8 cellular contexts compared by ENCODE assay signal in genomic region chr13:21296991-21297390, GRCh38.
A peak's percentile ranks its signal among the peaks of the same experiment; 100 is the strongest.
DNase-seq lines count a peak whose midpoint lies in the region; ATAC-seq and TF ChIP-seq lines count a peak whose summit lies in the region.
"Not testable (repeated sequence)": the region's sequence is repeated elsewhere in the genome, so short reads cannot be mapped to it uniquely, and the experiment has no call there.

No MANE protein-coding gene starts in this region.

- intact Hi-C loops in heart right ventricle (cut with DNase I) (loop anchor here (1.0 to 10.0 kb wide), 9 partner anchors 122 to 352 kb away; partner anchors contain the start of genes ZDHHC20 (in 3 of the 10), MRPL57 (in 1 of the 10) and SKA3 (in 1 of the 10)), thyroid gland (cut with DNase I) (loop anchor here (5.0 to 10.0 kb wide), 2 partner anchors 122 to 180 kb away; partner anchors contain the start of genes MRPL57 and SKA3)

- peak overlapping the region; percentile 85 to 90 for H3K27ac Mint-ChIP-seq in T-cell

- peak overlapping the region in 9 of 10 donors; percentile 34 to 76 (median 70) for H3K27ac ChIP-seq in heart right ventricle
- H3K27ac ChIP-seq in thyroid gland = peak overlapping the region in 2 of 3 donors; percentile 13 to 68

- POLR2A ChIA-PET in T-cell (lab: Charles Lee) = not testable (repeated sequence)

- ATAC-seq in HG02588 (IDR thresholded peaks at IDR 0.05; ENCODE audit: unreplicated experiment) (peak; percentile 36), T-cell (replicated peaks in 1 of 4) (peak; percentile 35 to 45 (median 42)), heart right ventricle (peak; percentile 27 to 90 (median 76))

- DNase-seq in EH (ENCODE audit: low read depth) = peak; percentile 53
- DNase-seq in NCI-H146 (lab: John Stamatoyannopoulos, UW) = peak; percentile 45
- peak in 25 of 34 experiments; percentile 6 to 46 (median 18) for DNase-seq in T-cell
- peak in 37 of 58 donors; percentile 3 to 60 (median 31) for DNase-seq in anterior cingulate cortex (lab: John Stamatoyannopoulos, UW)
- DNase-seq in heart right ventricle = peak; percentile 12 to 38
- peak; percentile 21 for DNase-seq in occipital lobe (lab: John Stamatoyannopoulos, UW)
- DNase-seq in thyroid gland = peak; percentile 52 to 61

- H3K36me3 Mint-ChIP-seq in T-cell = not testable (repeated sequence)

- TF ChIP-seq POLR2A in thyroid gland (IDR thresholded peaks at IDR 0.05) = not testable (repeated sequence)

- CTCF ChIA-PET in T-cell (lab: Charles Lee) = interaction anchor here (0.6 to 3.5 kb wide), 16 partner anchors 12 to 733 kb away, joined by 3 to 29 read pairs (median 4); partner anchors contain the start of genes MRPL57 (in 2 of the 2), SKA3 (in 2 of the 2), MICU2 (in 1 of the 2) and ZDHHC20 (in 1 of the 2)

- not testable (repeated sequence) for H3K9me3 ChIP-seq in heart right ventricle, thyroid gland

- peak in 8 of 9 donors; percentile 17 to 68 (median 55) for TF ChIP-seq CTCF in heart right ventricle (IDR thresholded peaks at IDR 0.05)
- peak in 4 of 6 experiments; percentile 30 to 57 (median 52) for TF ChIP-seq CTCF in thyroid gland (IDR thresholded peaks at IDR 0.05)

- not testable (repeated sequence) for H3K27me3 Mint-ChIP-seq in T-cell

- H3K36me3 ChIP-seq in heart right ventricle, thyroid gland: not testable (repeated sequence)

- peak overlapping the region in 1 of 10 donors; percentile 82 for H3K4me3 ChIP-seq in heart right ventricle
- H3K4me3 ChIP-seq in thyroid gland (replicated peaks in 1 of 3) = not testable (repeated sequence)

- 15 to 33% methylated on average over 5 of the region's 5 CpGs for WGBS in heart right ventricle, 2 donors
- WGBS in thyroid gland, 2 donors = 12 to 22% methylated on average over 5 of the region's 5 CpGs

- peak overlapping the region; percentile 82 to 88 (median 83) for H3K4me3 Mint-ChIP-seq in T-cell

- peaks cover 5 to 25% (median 20%) of the 10 kb centered on the region in 9 donors for H3K4me1 ChIP-seq in heart right ventricle
- peaks cover 15 to 22% of the 10 kb centered on the region in 2 donors for H3K4me1 ChIP-seq in thyroid gland

- not testable (repeated sequence) for H3K27me3 ChIP-seq in heart right ventricle, thyroid gland

- not testable (repeated sequence) for H3K9me3 Mint-ChIP-seq in T-cell

- peaks cover 21 to 24% (median 22%) of the 10 kb centered on the region in 3 donors for H3K4me1 Mint-ChIP-seq in T-cell
